32 cellular contexts compared by ENCODE assay signal in the genomic region with DNA sequence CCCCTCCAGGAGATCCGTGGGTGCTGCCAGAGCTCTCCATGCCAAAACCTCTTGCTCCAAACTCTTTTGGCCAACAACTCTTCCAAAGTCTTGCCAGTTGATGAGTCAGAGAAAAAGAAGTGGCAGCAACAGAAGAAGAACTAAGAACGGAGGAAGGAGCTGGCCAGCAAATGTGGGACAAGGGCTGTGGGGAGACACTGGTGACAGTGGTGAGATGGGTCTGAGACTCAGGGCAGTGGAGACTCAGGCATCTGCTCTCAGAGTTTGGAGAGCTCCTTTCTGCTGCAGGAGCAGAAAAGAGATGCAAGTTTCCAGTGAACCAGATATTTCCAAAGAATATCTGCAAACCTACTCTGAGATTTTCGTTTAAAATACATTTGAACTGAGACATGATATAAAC.
"Had no signal": no experiment of that assay in that cellular context is flagged by ENCODE, and none has a peak within 500 bp of the region (broad histone marks: within the 10 kb centered on the region; RNA-seq: fewer than 3 reads in every experiment).

No MANE protein-coding gene starts in this region.

- H3K27ac Mint-ChIP-seq: activated B cell treated with CpG ODN at 0.5 μM for 24 hours; activated CD4-positive, alpha-beta memory T cell treated with anti-CD3 and anti-CD28 coated beads for 36 hours; activated CD8-positive, alpha-beta memory T cell treated with anti-CD3 and anti-CD28 coated beads, Interleukin-2, amount 10 ng/mL, durations not matched to agents 7 days and 5 days; activated CD8-positive, alpha-beta T cell treated with anti-CD3 and anti-CD28 coated beads, Interleukin-2, amount 10 ng/mL, durations not matched to agents 7 days and 5 days; activated naive CD4-positive, alpha-beta T cell treated with anti-CD3 and anti-CD28 coated beads, Interleukin-2, amount 10 ng/mL, durations not matched to agents 7 days and 5 days; activated naive CD4-positive, alpha-beta T cell treated with anti-CD3 and anti-CD28 coated beads, Interleukin-2, amount 50 U/mL, for 72 hours; activated naive CD8-positive, alpha-beta T cell treated with anti-CD3 and anti-CD28 coated beads, Interleukin-2, amount 10 ng/mL, durations not matched to agents 7 days and 5 days; activated T-helper 1 cell treated with anti-CD3 and anti-CD28 coated beads, Interleukin-12 subunit alpha, Interleukin-12 subunit beta, Interleukin-2, Interleukin-4 antibody, amounts not matched to agents 30 ng/mL and 10 ng/mL and 1 ng/mL, durations not matched to agents 14 hours and 24 hours and 36 hours; activated T-helper 2 cell treated with anti-CD3 and anti-CD28 coated beads, Interferon-gamma antibody, Interleukin-2, Interleukin-4, amounts not matched to agents 10 μg/mL and 5 μg/mL and 100 μg/mL, durations not matched to agents 14 hours and 24 hours and 36 hours; dendritic cell treated with granulocyte-macrophage colony-stimulating factor and Interleukin-4, amounts not matched to agents 40 ng/mL and 50 ng/mL, for 4 days; endodermal cell; T-helper 17 cell; T-helper 2 cell treated with Interferon-gamma antibody and Interleukin-4, amounts not matched to agents 5 μg/mL and 100 μg/mL, for 36 hours had no signal

- H3K27me3 ChIP-seq: ascending aorta, brain microvascular endothelial cell, esophagus muscularis mucosa, gastroesophageal sphincter, heart right ventricle, hepatocyte had no signal

- H3K9me3 Mint-ChIP-seq: activated CD4-positive, alpha-beta memory T cell treated with anti-CD3 and anti-CD28 coated beads for 36 hours; activated naive CD8-positive, alpha-beta T cell treated with anti-CD3 and anti-CD28 coated beads, Interleukin-2, amount 10 ng/mL, durations not matched to agents 7 days and 5 days; activated T-helper 1 cell treated with anti-CD3 and anti-CD28 coated beads, Interleukin-12 subunit alpha, Interleukin-12 subunit beta, Interleukin-2, Interleukin-4 antibody, amounts not matched to agents 30 ng/mL and 10 ng/mL and 1 ng/mL, durations not matched to agents 14 hours and 24 hours and 36 hours; activated T-helper 2 cell treated with anti-CD3 and anti-CD28 coated beads, Interferon-gamma antibody, Interleukin-2, Interleukin-4, amounts not matched to agents 10 μg/mL and 5 μg/mL and 100 μg/mL, durations not matched to agents 14 hours and 24 hours and 36 hours; T-helper 2 cell treated with Interferon-gamma antibody and Interleukin-4, amounts not matched to agents 5 μg/mL and 100 μg/mL, for 36 hours had no signal

- H3K9me3 ChIP-seq: ascending aorta had no signal

- H3K27ac ChIP-seq: ascending aorta, brain microvascular endothelial cell, coronary artery, dorsolateral prefrontal cortex, esophagus muscularis mucosa, gastroesophageal sphincter, heart right ventricle, hepatocyte, WERI-Rb-1 had no signal

- H3K27me3 Mint-ChIP-seq: activated B cell treated with CpG ODN at 0.5 μM for 24 hours; activated CD8-positive, alpha-beta memory T cell treated with anti-CD3 and anti-CD28 coated beads, Interleukin-2, amount 10 ng/mL, durations not matched to agents 7 days and 5 days; activated naive CD4-positive, alpha-beta T cell treated with anti-CD3 and anti-CD28 coated beads, Interleukin-2, amount 10 ng/mL, durations not matched to agents 7 days and 5 days; activated naive CD8-positive, alpha-beta T cell treated with anti-CD3 and anti-CD28 coated beads, Interleukin-2, amount 10 ng/mL, durations not matched to agents 7 days and 5 days; dendritic cell treated with granulocyte-macrophage colony-stimulating factor and Interleukin-4, amounts not matched to agents 40 ng/mL and 50 ng/mL, for 4 days had no signal

- H3K4me3 ChIP-seq: ascending aorta, coronary artery, dorsolateral prefrontal cortex, esophagus muscularis mucosa, gastroesophageal sphincter, heart right ventricle, hepatocyte had no signal

- DNase-seq: activated B cell treated with CpG ODN at 0.5 μM for 24 hours; activated CD4-positive, alpha-beta memory T cell treated with anti-CD3 and anti-CD28 coated beads for 36 hours; activated CD4-positive, alpha-beta T cell treated with anti-CD3 and anti-CD28 coated beads for 48 hours; activated CD8-positive, alpha-beta memory T cell treated with anti-CD3 and anti-CD28 coated beads, Interleukin-2, amount 10 ng/mL, durations not matched to agents 7 days and 5 days; activated CD8-positive, alpha-beta memory T cell treated with anti-CD3 and anti-CD28 coated beads, Interleukin-2, amount 50 U/mL, for 4 hours; activated CD8-positive, alpha-beta T cell treated with anti-CD3 and anti-CD28 coated beads, Interleukin-2, amount 10 ng/mL, durations not matched to agents 7 days and 5 days; activated gamma-delta T cell; activated naive CD4-positive, alpha-beta T cell; activated naive CD4-positive, alpha-beta T cell treated with anti-CD3 and anti-CD28 coated beads, Interleukin-2, amount 10 ng/mL, durations not matched to agents 7 days and 5 days; activated naive CD8-positive, alpha-beta T cell treated with anti-CD3 and anti-CD28 coated beads, Interleukin-2, amount 10 ng/mL, durations not matched to agents 7 days and 5 days; activated T-cell treated with anti-CD3 and anti-CD28 coated beads, Interleukin-2, amount 50 U/mL, for 1 hour; activated T-cell treated with anti-CD3 and anti-CD28 coated beads, Interleukin-2, amount 50 U/mL, for 48 hours; brain microvascular endothelial cell; dorsolateral prefrontal cortex; effector memory CD4-positive, alpha-beta T cell; endodermal cell; foreskin melanocyte; heart right ventricle; T-helper 17 cell; T1000; WERI-Rb-1 had no signal

- H3K4me3 Mint-ChIP-seq: activated B cell treated with CpG ODN at 0.5 μM for 24 hours; activated CD4-positive, alpha-beta memory T cell treated with anti-CD3 and anti-CD28 coated beads for 36 hours; activated CD8-positive, alpha-beta memory T cell treated with anti-CD3 and anti-CD28 coated beads, Interleukin-2, amount 10 ng/mL, durations not matched to agents 7 days and 5 days; activated CD8-positive, alpha-beta T cell treated with anti-CD3 and anti-CD28 coated beads, Interleukin-2, amount 10 ng/mL, durations not matched to agents 7 days and 5 days; activated naive CD4-positive, alpha-beta T cell treated with anti-CD3 and anti-CD28 coated beads, Interleukin-2, amount 10 ng/mL, durations not matched to agents 7 days and 5 days; activated naive CD8-positive, alpha-beta T cell treated with anti-CD3 and anti-CD28 coated beads, Interleukin-2, amount 10 ng/mL, durations not matched to agents 7 days and 5 days; activated T-helper 1 cell treated with anti-CD3 and anti-CD28 coated beads, Interleukin-12 subunit alpha, Interleukin-12 subunit beta, Interleukin-2, Interleukin-4 antibody, amounts not matched to agents 30 ng/mL and 10 ng/mL and 1 ng/mL, durations not matched to agents 14 hours and 24 hours and 36 hours; central memory CD8-positive, alpha-beta T cell; dendritic cell treated with granulocyte-macrophage colony-stimulating factor and Interleukin-4, amounts not matched to agents 40 ng/mL and 50 ng/mL, for 4 days; endodermal cell; T-helper 17 cell; T-helper 2 cell treated with Interferon-gamma antibody and Interleukin-4, amounts not matched to agents 5 μg/mL and 100 μg/mL, for 36 hours had no signal

- H3K4me1 ChIP-seq: ascending aorta had no signal

- H3K36me3 Mint-ChIP-seq: activated CD4-positive, alpha-beta memory T cell treated with anti-CD3 and anti-CD28 coated beads for 36 hours; activated CD8-positive, alpha-beta memory T cell treated with anti-CD3 and anti-CD28 coated beads, Interleukin-2, amount 10 ng/mL, durations not matched to agents 7 days and 5 days; activated naive CD4-positive, alpha-beta T cell treated with anti-CD3 and anti-CD28 coated beads, Interleukin-2, amount 10 ng/mL, durations not matched to agents 7 days and 5 days; activated naive CD4-positive, alpha-beta T cell treated with anti-CD3 and anti-CD28 coated beads, Interleukin-2, amount 50 U/mL, for 72 hours; activated naive CD8-positive, alpha-beta T cell treated with anti-CD3 and anti-CD28 coated beads, Interleukin-2, amount 10 ng/mL, durations not matched to agents 7 days and 5 days had no signal

- H3K36me3 ChIP-seq: ascending aorta, brain microvascular endothelial cell, esophagus muscularis mucosa, gastroesophageal sphincter, heart right ventricle, WERI-Rb-1 had no signal

- H3K4me2 ChIP-seq: hepatocyte had no signal

- H3K79me2 ChIP-seq: hepatocyte had no signal

- H3K4me1 Mint-ChIP-seq: activated CD8-positive, alpha-beta memory T cell treated with anti-CD3 and anti-CD28 coated beads, Interleukin-2, amount 10 ng/mL, durations not matched to agents 7 days and 5 days; activated naive CD4-positive, alpha-beta T cell treated with anti-CD3 and anti-CD28 coated beads, Interleukin-2, amount 10 ng/mL, durations not matched to agents 7 days and 5 days; activated naive CD8-positive, alpha-beta T cell treated with anti-CD3 and anti-CD28 coated beads, Interleukin-2, amount 10 ng/mL, durations not matched to agents 7 days and 5 days; central memory CD8-positive, alpha-beta T cell; T-helper 17 cell had no signal

- H2AFZ ChIP-seq: hepatocyte had no signal
